In the genomic region with DNA sequence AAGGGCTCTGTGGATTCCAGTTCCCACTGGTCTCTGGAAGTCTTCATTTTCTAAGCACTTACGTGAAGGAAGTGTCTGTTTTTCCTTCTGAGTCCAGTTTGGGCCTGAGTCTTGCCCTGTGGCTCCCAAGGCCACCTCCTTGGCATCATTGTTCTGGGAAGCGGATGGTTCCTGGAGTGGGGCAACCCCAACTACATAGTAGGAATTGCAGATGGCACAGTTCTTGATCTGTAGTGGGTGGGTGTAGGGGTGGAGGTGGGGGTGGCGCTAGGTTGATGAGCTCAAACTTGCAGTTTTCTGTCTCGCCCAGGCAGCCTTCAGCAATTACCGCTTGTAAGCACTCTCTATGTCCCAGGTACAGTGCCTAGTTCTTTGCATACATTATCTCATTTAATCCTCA, we compare ENCODE assay signal across 28 cellular contexts.
"Had no signal": no experiment of that assay in that cellular context is flagged by ENCODE, and none has a peak within 500 bp of the region (broad histone marks: within the 10 kb centered on the region; RNA-seq: fewer than 3 reads in every experiment).

No MANE protein-coding gene starts in this region.

- H3K27ac Mint-ChIP-seq: stimulated activated effector memory CD8-positive, alpha-beta T cell treated with anti-CD3 and anti-CD28 coated beads, Interleukin-12 subunit alpha, Interleukin-12 subunit beta, amount 100 ng/mL, for 72 hours; stimulated activated memory B cell treated with anti-CD40 and anti-IgM and Interleukin-4, amounts not matched to agents 10 μg/mL and 1 μg/mL and 100 μg/mL, for 72 hours; stimulated activated naive B cell treated with anti-CD40 and anti-IgM and Interleukin-4, amounts not matched to agents 10 μg/mL and 1 μg/mL and 100 μg/mL, for 72 hours; stimulated activated naive CD8-positive, alpha-beta T cell treated with anti-CD3 and anti-CD28 coated beads, Interleukin-15, Interleukin-2, amounts not matched to agents 100 ng/mL and 50 ng/mL, for 24 hours; type B pancreatic cell had no signal

- H3K27ac ChIP-seq: stomach, suprapubic skin, testis, thoracic aorta, tibial artery, tibial nerve, transverse colon, upper lobe of left lung, upper lobe of right lung, uterus, vagina had no signal

- H3K9me3 ChIP-seq: stomach, suprapubic skin, testis, thoracic aorta, thyroid gland, tibial artery, tibial nerve, transverse colon, upper lobe of left lung, upper lobe of right lung, uterus, vagina had no signal

- H3K4me1 Mint-ChIP-seq: stimulated activated effector memory CD8-positive, alpha-beta T cell treated with anti-CD3 and anti-CD28 coated beads, Interleukin-12 subunit alpha, Interleukin-12 subunit beta, amount 100 ng/mL, for 72 hours; stimulated activated memory B cell treated with anti-CD40 and anti-IgM and Interleukin-4, amounts not matched to agents 10 μg/mL and 1 μg/mL and 100 μg/mL, for 72 hours; stimulated activated naive B cell treated with anti-CD40 and anti-IgM and Interleukin-4, amounts not matched to agents 10 μg/mL and 1 μg/mL and 100 μg/mL, for 72 hours; stimulated activated naive CD8-positive, alpha-beta T cell treated with anti-CD3 and anti-CD28 coated beads, Interleukin-15, amount 100 ng/mL, for 72 hours had no signal

- H3K4me3 Mint-ChIP-seq: stimulated activated effector memory CD8-positive, alpha-beta T cell treated with anti-CD3 and anti-CD28 coated beads, Interleukin-12 subunit alpha, Interleukin-12 subunit beta, amount 100 ng/mL, for 72 hours; stimulated activated memory B cell treated with anti-CD40 and anti-IgM and Interleukin-4, amounts not matched to agents 10 μg/mL and 1 μg/mL and 100 μg/mL, for 72 hours; stimulated activated naive B cell treated with anti-CD40 and anti-IgM and Interleukin-4, amounts not matched to agents 10 μg/mL and 1 μg/mL and 100 μg/mL, for 72 hours; stimulated activated naive CD8-positive, alpha-beta T cell treated with anti-CD3 and anti-CD28 coated beads, Interleukin-15, amount 100 ng/mL, for 72 hours; stimulated activated naive CD8-positive, alpha-beta T cell treated with anti-CD3 and anti-CD28 coated beads, Interleukin-15, Interleukin-2, amounts not matched to agents 100 ng/mL and 50 ng/mL, for 24 hours; type B pancreatic cell had no signal

- H3K4me1 ChIP-seq: testis, tibial artery, tibial nerve, upper lobe of left lung, upper lobe of right lung, uterus, vagina had no signal

- H3K36me3 Mint-ChIP-seq: stimulated activated effector memory CD8-positive, alpha-beta T cell treated with anti-CD3 and anti-CD28 coated beads, Interleukin-12 subunit alpha, Interleukin-12 subunit beta, amount 100 ng/mL, for 72 hours; stimulated activated memory B cell treated with anti-CD40 and anti-IgM and Interleukin-4, amounts not matched to agents 10 μg/mL and 1 μg/mL and 100 μg/mL, for 72 hours; stimulated activated naive B cell treated with anti-CD40 and anti-IgM and Interleukin-4, amounts not matched to agents 10 μg/mL and 1 μg/mL and 100 μg/mL, for 72 hours; type B pancreatic cell had no signal

- H3K9me3 Mint-ChIP-seq: stimulated activated effector memory CD8-positive, alpha-beta T cell treated with anti-CD3 and anti-CD28 coated beads, Interleukin-12 subunit alpha, Interleukin-12 subunit beta, amount 100 ng/mL, for 72 hours; stimulated activated memory B cell treated with anti-CD40 and anti-IgM and Interleukin-4, amounts not matched to agents 10 μg/mL and 1 μg/mL and 100 μg/mL, for 72 hours; stimulated activated naive B cell treated with anti-CD40 and anti-IgM and Interleukin-4, amounts not matched to agents 10 μg/mL and 1 μg/mL and 100 μg/mL, for 72 hours; stimulated activated naive CD8-positive, alpha-beta T cell treated with anti-CD3 and anti-CD28 coated beads, Interleukin-15, amount 100 ng/mL, for 72 hours; stimulated activated naive CD8-positive, alpha-beta T cell treated with anti-CD3 and anti-CD28 coated beads, Interleukin-15, Interleukin-2, amounts not matched to agents 100 ng/mL and 50 ng/mL, for 24 hours had no signal

- H3K27me3 ChIP-seq: stomach, testis, thyroid gland, tibial nerve, transverse colon, upper lobe of left lung, upper lobe of right lung, uterus, vagina had no signal

- H3K36me3 ChIP-seq: stomach, suprapubic skin, thoracic aorta, thyroid gland, tibial artery, tibial nerve, transverse colon, upper lobe of left lung, upper lobe of right lung, uterus, vagina had no signal

- DNase-seq: stimulated activated CD4-positive, alpha-beta T cell treated with anti-CD3 and anti-CD28 coated beads, Interleukin-2, amount 100 ng/mL, for 48 hours; stimulated activated CD4-positive, alpha-beta T cell treated with anti-CD3 and anti-CD28 coated beads, Interleukin-4, amount 100 ng/mL, for 1 hour; stimulated activated CD4-positive, alpha-beta T cell treated with anti-CD3 and anti-CD28 coated beads, Interleukin-4, amount 100 ng/mL, for 24 hours; stimulated activated CD4-positive, alpha-beta T cell treated with anti-CD3 and anti-CD28 coated beads, Interleukin-4, amount 100 ng/mL, for 4 hours; stimulated activated CD8-positive, alpha-beta memory T cell treated with anti-CD3 and anti-CD28 coated beads, Interleukin-4, amount 100 ng/mL, for 48 hours; stimulated activated naive B cell treated with anti-CD40 and anti-IgM and Interleukin-4, amounts not matched to agents 10 μg/mL and 1 μg/mL and 100 μg/mL, for 72 hours; stimulated activated naive CD4-positive, alpha-beta T cell; stimulated activated naive CD4-positive, alpha-beta T cell treated with Interleukin-2 at 50 U/mL for 16 hours; stimulated activated naive CD8-positive, alpha-beta T cell treated with anti-CD3 and anti-CD28 coated beads, Interleukin-15, amount 100 ng/mL, for 72 hours; stimulated activated naive CD8-positive, alpha-beta T cell treated with anti-CD3 and anti-CD28 coated beads, Interleukin-15, Interleukin-2, amounts not matched to agents 100 U/mL and 50 U/mL, for 24 hours; stomach; substantia nigra; testis; thyroid gland; tibial artery; transverse colon; trophoblast cell; upper lobe of left lung; upper lobe of right lung; uterus had no signal

- H3K4me3 ChIP-seq: stomach, suprapubic skin, testis, thoracic aorta, thyroid gland, tibial artery, tibial nerve, transverse colon, upper lobe of left lung, upper lobe of right lung, uterus, vagina had no signal
